In genomic region chr16:28115866-28116265, GRCh38 we compare ENCODE assay signal across 7 cellular contexts. TPM values are rescaled to one million over a fixed set of nuclear protein-coding genes. Genes with fewer than 3 reads are reported as not detected.
"Had no signal": no experiment of that assay in that cellular context is flagged by ENCODE, and none has a peak within 500 bp of the region (broad histone marks: within the 10 kb centered on the region; RNA-seq: fewer than 3 reads in every experiment).

No MANE protein-coding gene starts in this region.

RNA-seq across cellular contexts. Expression of gene GSG1L, which starts 52.4 kb away (rescaled TPM):
- total RNA-seq: breast epithelium, LHCN-M2, M059J, Peyer's patch, Right ventricle myocardium superior, SJCRH30 had no signal
- polyA plus RNA-seq: SK-N-SH had no signal
